In the genomic region with DNA sequence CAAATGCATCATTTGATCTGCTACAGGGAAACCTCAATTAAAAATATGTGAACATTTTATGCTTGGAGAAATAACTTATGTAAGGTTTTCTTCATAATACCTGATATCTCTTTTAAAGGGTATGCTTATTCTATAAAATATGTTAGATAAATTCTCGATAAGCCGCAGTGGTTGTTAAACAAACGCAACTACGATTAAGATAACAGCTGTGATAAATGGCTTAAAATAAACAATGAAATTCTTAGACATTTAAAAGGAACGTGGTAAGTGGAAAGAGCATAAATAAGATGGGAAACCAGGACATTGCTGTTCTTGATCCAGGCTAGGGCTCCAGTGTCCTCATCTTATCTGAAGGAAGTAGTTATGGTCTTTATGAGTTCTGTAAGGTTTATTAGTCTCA, we compare ENCODE assay signal across 15 cellular contexts.
A peak's percentile ranks its signal among the peaks of the same experiment; 100 is the strongest.
DNase-seq lines count a peak whose midpoint lies in the region; ATAC-seq, FAIRE-seq and TF ChIP-seq lines count a peak whose summit lies in the region.
"Had no signal": no experiment of that assay in that cellular context is flagged by ENCODE, and none has a peak within 500 bp of the region (broad histone marks: within the 10 kb centered on the region; RNA-seq: fewer than 3 reads in every experiment).

No MANE protein-coding gene starts in this region.

- H3K36me3 Mint-ChIP-seq in activated T-cell treated with anti-CD3 and anti-CD28 coated beads, Interleukin-2, amount 50 U/mL, for 72 hours (ENCODE audit: insufficient read depth in 2 of 2), result peaks cover under 1 to 2% of the 10 kb centered on the region in 2 donors
- H3K36me3 Mint-ChIP-seq: IgD-negative memory B cell had no signal

- DNase-seq in D721Med (ENCODE audit: insufficient read length, low spot score) (no peak), M059J (ENCODE audit: low read depth) (peak; percentile 56), fibroblast of the aortic adventitia (ENCODE audit: low read depth) (peak; percentile 59), smooth muscle cell (lab: John Stamatoyannopoulos, UW; ENCODE audit: unreplicated experiment) (no peak), DMS79 (lab: John Stamatoyannopoulos, UW) (no peak)
- no peak for DNase-seq in activated T-cell treated with anti-CD3 and anti-CD28 coated beads, Interleukin-2, amount 50 U/mL, for 72 hours
- DNase-seq: CD8-positive, alpha-beta memory T cell; NCI-H774 had no signal

- no peak overlapping the region for H3K9ac ChIP-seq in smooth muscle cell (ENCODE audit: low read depth)
- H3K9ac ChIP-seq: BLaER1 had no signal

- no peaks in the 10 kb centered on the region for H3K27me3 Mint-ChIP-seq in activated T-cell treated with anti-CD3 and anti-CD28 coated beads, Interleukin-2, amount 50 U/mL, for 72 hours (ENCODE audit: low read depth)

- no peaks in the 10 kb centered on the region for H3K4me1 ChIP-seq in smooth muscle cell (ENCODE audit: low read depth)
- H3K4me1 ChIP-seq: BLaER1 had no signal

- FAIRE-seq in D721Med (lab: Jason Lieb, UNC), result peak; percentile 41
- FAIRE-seq: H54 had no signal

- TF ChIP-seq CTCF in D721Med (IDR thresholded peaks at IDR 0.05; ENCODE audit: insufficient read depth, missing control alignments) (no peak), fibroblast of the aortic adventitia (IDR thresholded peaks at IDR 0.05; ENCODE audit: insufficient read depth, low read length) (no peak), smooth muscle cell (IDR thresholded peaks at IDR 0.05; ENCODE audit: borderline replicate concordance, insufficient read depth, poor library complexity, severe bottlenecking) (no peak)

- no peaks in the 10 kb centered on the region for H4K20me1 ChIP-seq in smooth muscle cell (ENCODE audit: low read depth)
- H4K20me1 ChIP-seq: BLaER1 had no signal

- H3K4me3 ChIP-seq in fibroblast of the aortic adventitia (ENCODE audit: low read depth, low read length), result no peak overlapping the region
- H3K4me3 ChIP-seq in smooth muscle cell, result no peak overlapping the region
- H3K4me3 ChIP-seq: BLaER1 had no signal

- no peaks in the 10 kb centered on the region for H3K79me2 ChIP-seq in smooth muscle cell (ENCODE audit: low read depth)

- WGBS in smooth muscle cell (ENCODE audit: low lambda C conversion rate), result 23% methylated on average over 5 of the region's 5 CpGs

- no peaks in the 10 kb centered on the region for H3F3A ChIP-seq in smooth muscle cell (ENCODE audit: low read depth)

- peaks cover 30% of the 10 kb centered on the region for H3K4me1 Mint-ChIP-seq in activated T-cell treated with anti-CD3 and anti-CD28 coated beads, Interleukin-2, amount 50 U/mL, for 72 hours (ENCODE audit: low read depth)
- H3K4me1 Mint-ChIP-seq: CD8-positive, alpha-beta memory T cell had no signal

- H3K9me3 Mint-ChIP-seq in activated T-cell treated with anti-CD3 and anti-CD28 coated beads, Interleukin-2, amount 50 U/mL, for 72 hours, result peaks cover 4 to 5% of the 10 kb centered on the region in 2 donors
- H3K9me3 Mint-ChIP-seq: CD8-positive, alpha-beta memory T cell had no signal

- H3K27ac ChIP-seq in smooth muscle cell (ENCODE audit: low read depth), result no peak overlapping the region
- H3K27ac ChIP-seq: BLaER1 had no signal

- H3K27ac Mint-ChIP-seq in activated T-cell treated with anti-CD3 and anti-CD28 coated beads, Interleukin-2, amount 50 U/mL, for 72 hours, result no peak overlapping the region
- H3K27ac Mint-ChIP-seq: IgD-negative memory B cell had no signal

- H3K36me3 ChIP-seq in smooth muscle cell (ENCODE audit: low read depth), result no peaks in the 10 kb centered on the region
- H3K36me3 ChIP-seq: BLaER1 had no signal

- H3K4me2 ChIP-seq in smooth muscle cell, result peak overlapping the region; percentile 20
- H3K4me2 ChIP-seq: BLaER1 had no signal

- no peak overlapping the region for H2AFZ ChIP-seq in smooth muscle cell (ENCODE audit: low read depth)

- no peaks in the 10 kb centered on the region for H3K9me3 ChIP-seq in smooth muscle cell (replicated peaks; ENCODE audit: low read depth)
- H3K9me3 ChIP-seq: BLaER1 had no signal

- H3K27me3 ChIP-seq in smooth muscle cell (ENCODE audit: low read depth), result no peaks in the 10 kb centered on the region
- H3K27me3 ChIP-seq: BLaER1 had no signal

- H3K4me3 Mint-ChIP-seq in activated T-cell treated with anti-CD3 and anti-CD28 coated beads, Interleukin-2, amount 50 U/mL, for 72 hours, result no peak overlapping the region
- H3K4me3 Mint-ChIP-seq: CD8-positive, alpha-beta memory T cell; IgD-negative memory B cell had no signal

- no peak for ATAC-seq in activated T-cell treated with anti-CD3 and anti-CD28 coated beads, Interleukin-2, amount 50 U/mL, for 72 hours (replicated peaks in 1 of 2)
- ATAC-seq in HG03108 (IDR thresholded peaks at IDR 0.05; ENCODE audit: unreplicated experiment), result no peak
- ATAC-seq: Panc1, Right ventricle myocardium inferior, SK-N-SH treated with all-trans-retinoic acid at 6 μM for 48 hours had no signal

Comparison
In these comparisons a context has a peak if more than half of its experiments do, and no peak if none do; other contexts are left out.
1. DNase-seq: peak in M059J (single experiment) and fibroblast of the aortic adventitia (single experiment); none in D721Med (single experiment), smooth muscle cell (single experiment), activated T-cell treated with anti-CD3 and anti-CD28 coated beads, Interleukin-2, amount 50 U/mL, for 72 hours (0 of 2) and DMS79 (single experiment).